27 cellular contexts compared by ENCODE assay signal in genomic region chr17:83131268-83132011, GRCh38. TPM values are rescaled to one million over a fixed set of nuclear protein-coding genes. Genes with fewer than 3 reads are reported as not detected.
DNase-seq lines count a peak whose midpoint lies in the region; ATAC-seq and TF ChIP-seq lines count a peak whose summit lies in the region.
"Had no signal": no experiment of that assay in that cellular context is flagged by ENCODE, and none has a peak within 500 bp of the region (broad histone marks: within the 10 kb centered on the region; RNA-seq: fewer than 3 reads in every experiment).

No MANE protein-coding gene starts in this region.

- H3K4me1 Mint-ChIP-seq in chondrocyte (ENCODE audit: low read depth), result peaks cover 3% of the 10 kb centered on the region
- H3K4me1 Mint-ChIP-seq: activated B cell treated with CpG ODN at 0.5 μM for 24 hours, memory B cell had no signal

- ATAC-seq in GM18511 (IDR thresholded peaks at IDR 0.05; ENCODE audit: unreplicated experiment), result no peak
- ATAC-seq: GM12878 had no signal

- no peaks in the 10 kb centered on the region for H3K36me3 Mint-ChIP-seq in chondrocyte (ENCODE audit: low read depth)
- H3K36me3 Mint-ChIP-seq: memory B cell had no signal

- TF ChIP-seq CTCF in chondrocyte (IDR thresholded peaks at IDR 0.05) (no peak), osteoblast (IDR thresholded peaks at IDR 0.05; ENCODE audit: extremely low read depth, low read depth, low read length) (no peak)

- H3K27ac ChIP-seq in osteoblast (ENCODE audit: low read depth, low read length), result no peak overlapping the region
- H3K27ac ChIP-seq: brain microvascular endothelial cell, prostate gland, sigmoid colon, SJSA1, transverse colon had no signal

- H3K27ac Mint-ChIP-seq in chondrocyte (ENCODE audit: unreplicated experiment), result no peak overlapping the region
- H3K27ac Mint-ChIP-seq: activated B cell treated with CpG ODN at 0.5 μM for 24 hours, memory B cell had no signal

- no peaks in the 10 kb centered on the region for H3K9me3 Mint-ChIP-seq in chondrocyte (ENCODE audit: low read depth)
- H3K9me3 Mint-ChIP-seq: activated B cell treated with CpG ODN at 0.5 μM for 24 hours, memory B cell had no signal

- H3K4me1 ChIP-seq in osteoblast (ENCODE audit: insufficient read depth, low read length), result no peaks in the 10 kb centered on the region
- H3K4me1 ChIP-seq: HAP-1, prostate gland, sigmoid colon, transverse colon had no signal

- peaks cover 1% of the 10 kb centered on the region for H3K27me3 ChIP-seq in osteoblast (ENCODE audit: insufficient read depth, low read length)
- H3K27me3 ChIP-seq: brain microvascular endothelial cell, sigmoid colon, SJSA1 had no signal

- H3K9me3 ChIP-seq in osteoblast (ENCODE audit: low read depth, low read length), result no peaks in the 10 kb centered on the region
- H3K9me3 ChIP-seq: HAP-1, prostate gland, sigmoid colon, SJSA1, transverse colon had no signal

- H3K4me3 ChIP-seq in osteoblast (ENCODE audit: insufficient read depth, low read length), result no peak overlapping the region
- H3K4me3 ChIP-seq: GM12878, HAP-1, prostate gland, sigmoid colon, SJSA1, transverse colon had no signal

- no peak overlapping the region for H3K4me3 Mint-ChIP-seq in chondrocyte (ENCODE audit: unreplicated experiment)
- H3K4me3 Mint-ChIP-seq: activated B cell treated with CpG ODN at 0.5 μM for 24 hours, memory B cell had no signal

- H2AFZ ChIP-seq in osteoblast (ENCODE audit: low read length), result no peak overlapping the region

- H3K4me2 ChIP-seq in osteoblast (ENCODE audit: insufficient read depth, low read length), result no peak overlapping the region

- H3K79me2 ChIP-seq in osteoblast (ENCODE audit: insufficient read depth, low read length), result no peaks in the 10 kb centered on the region

- DNase-seq in CMK (ENCODE audit: low read depth), result peak; percentile 86
- peak in 66 of 76 experiments; percentile 15 to 77 (median 46) for DNase-seq in HUDEP-2 (lab: John Stamatoyannopoulos, UW; ENCODE audit: unreplicated experiment in 76 of 76)
- peak; percentile 59 for DNase-seq in chondrocyte (ENCODE audit: low spot score)
- peak; percentile 42 for DNase-seq in osteoblast (ENCODE audit: insufficient read length, low spot score, missing footprints)
- no peak for DNase-seq in NCI-H1694 treated with DMSO at 0.1 percent for 48 hours (lab: John Stamatoyannopoulos, UW)
- no peak for DNase-seq in amygdala (lab: John Stamatoyannopoulos, UW)
- DNase-seq: activated B cell treated with CpG ODN at 0.5 μM for 24 hours; activated CD4-positive, alpha-beta T cell treated with anti-CD3 and anti-CD28 coated beads, Interleukin-2, amount 50 U/mL, for 48 hours; activated naive CD4-positive, alpha-beta T cell treated with anti-CD3 and anti-CD28 coated beads, Interleukin-2, amount 50 U/mL, for 16 hours; amniotic stem cell; brain microvascular endothelial cell; DMS153; hypothalamus; NCI-H146; NCI-H2107; NCI-H446; NCI-H748 treated with DMSO at 0.1 percent for 48 hours; sigmoid colon; stimulated activated CD4-positive, alpha-beta T cell treated with anti-CD3 and anti-CD28 coated beads, Interleukin-4, amount 100 ng/mL, for 1 hour; T1000; transverse colon had no signal

- H3K36me3 ChIP-seq in osteoblast (ENCODE audit: insufficient read depth, low read length), result no peaks in the 10 kb centered on the region
- H3K36me3 ChIP-seq: brain microvascular endothelial cell, HAP-1, prostate gland, sigmoid colon, SJSA1, transverse colon had no signal

- H4K20me1 ChIP-seq in osteoblast (ENCODE audit: insufficient read depth, low read length), result no peaks in the 10 kb centered on the region

- peaks cover 7% of the 10 kb centered on the region for H3K27me3 Mint-ChIP-seq in chondrocyte (ENCODE audit: low read depth)

RNA-seq across cellular contexts. Expression of gene METRNL, which starts 52.0 kb away (rescaled TPM):
- total RNA-seq in chondrocyte, result 63.8 to 79.4 TPM (median 64.7 TPM) in 3 replicates
- 137 and 140 TPM in 2 replicates for total RNA-seq in osteoblast

Comparison
In these comparisons a context has a peak if more than half of its experiments do, and no peak if none do; other contexts are left out.
1. DNase-seq: peak in CMK (single experiment), HUDEP-2 (66 of 76), chondrocyte (single experiment) and osteoblast (single experiment); none in NCI-H1694 treated with DMSO at 0.1 percent for 48 hours (single experiment) and amygdala (0 of 56).